In genomic region chr12:106452309-106452708, GRCh38 we compare ENCODE assay signal across 24 cellular contexts.
DNase-seq lines count a peak whose midpoint lies in the region; ATAC-seq and TF ChIP-seq lines count a peak whose summit lies in the region.
"Had no signal": no experiment of that assay in that cellular context is flagged by ENCODE, and none has a peak within 500 bp of the region (broad histone marks: within the 10 kb centered on the region; RNA-seq: fewer than 3 reads in every experiment).

No MANE protein-coding gene starts in this region.

- no peak overlapping the region for H3K27ac Mint-ChIP-seq in GM23338
- H3K27ac Mint-ChIP-seq in activated CD4-positive, alpha-beta memory T cell treated with anti-CD3 and anti-CD28 coated beads, Interleukin-2, amount 10 ng/mL, durations not matched to agents 7 days and 5 days, result no peak overlapping the region
- H3K27ac Mint-ChIP-seq: HFFc6, T-helper 17 cell had no signal

- H3K4me3 Mint-ChIP-seq in GM23338, result no peak overlapping the region
- H3K4me3 Mint-ChIP-seq in activated CD4-positive, alpha-beta memory T cell treated with anti-CD3 and anti-CD28 coated beads, Interleukin-2, amount 10 ng/mL, durations not matched to agents 7 days and 5 days, result no peak overlapping the region
- H3K4me3 Mint-ChIP-seq: HFFc6, T-helper 17 cell had no signal

- no peaks in the 10 kb centered on the region for H3K36me3 Mint-ChIP-seq in GM23338 (ENCODE audit: low read depth)
- H3K36me3 Mint-ChIP-seq in activated CD4-positive, alpha-beta memory T cell treated with anti-CD3 and anti-CD28 coated beads, Interleukin-2, amount 10 ng/mL, durations not matched to agents 7 days and 5 days (ENCODE audit: low read depth), result peaks cover 7% of the 10 kb centered on the region

- no peak overlapping the region for H2AFZ ChIP-seq in GM23338

- no peaks in the 10 kb centered on the region for H3K27me3 Mint-ChIP-seq in GM23338 (ENCODE audit: insufficient read depth, low read depth, poor library complexity)
- H3K27me3 Mint-ChIP-seq in activated CD4-positive, alpha-beta memory T cell treated with anti-CD3 and anti-CD28 coated beads, Interleukin-2, amount 10 ng/mL, durations not matched to agents 7 days and 5 days, result no peaks in the 10 kb centered on the region
- H3K27me3 Mint-ChIP-seq: T-helper 17 cell had no signal

- no peaks in the 10 kb centered on the region for H3K79me2 ChIP-seq in GM23338 (replicated peaks; ENCODE audit: insufficient read depth)

- H3K4me1 Mint-ChIP-seq in GM23338, result peaks cover 15% of the 10 kb centered on the region
- H3K4me1 Mint-ChIP-seq in activated CD4-positive, alpha-beta memory T cell treated with anti-CD3 and anti-CD28 coated beads, Interleukin-2, amount 10 ng/mL, durations not matched to agents 7 days and 5 days, result no peaks in the 10 kb centered on the region

- peak; percentile 4 for DNase-seq in NCI-H2107 treated with DMSO at 0.1 percent for 48 hours (lab: John Stamatoyannopoulos, UW; ENCODE audit: unreplicated experiment)
- no peak for DNase-seq in NCI-H2107 (lab: John Stamatoyannopoulos, UW)
- no peak for DNase-seq in GM23338 (ENCODE audit: low spot score)
- DNase-seq in NCI-H146 treated with DMSO at 0.1 percent for 48 hours (lab: John Stamatoyannopoulos, UW; ENCODE audit: unreplicated experiment), result peak; percentile 58
- DNase-seq in iPS-NIHi11 (ENCODE audit: low spot score), result peak; percentile 35
- DNase-seq in activated CD4-positive, alpha-beta memory T cell treated with anti-CD3 and anti-CD28 coated beads, Interleukin-2, amount 10 ng/mL, durations not matched to agents 7 days and 5 days, result no peak
- DNase-seq in activated T-cell treated with anti-CD3 and anti-CD28 coated beads, Interleukin-2, amount 50 U/mL, for 1 hour, result no peak
- DNase-seq: 8988T; Calu3; DMS79 treated with DMSO at 0.1 percent for 48 hours; GF-D8; HFFc6; IMR-90; NCI-H1048; NCI-H1417 treated with DMSO at 0.1 percent for 48 hours; NCI-H187 treated with DMSO at 0.1 percent for 48 hours; NCI-H446 treated with DMSO at 0.1 percent for 48 hours; NCI-H526; NK-92 treated with Interleukin-12 subunit alpha and Interleukin-12 subunit beta, amount 100 ng/mL, for 24 hours; PC-3; SJCRH30; T-helper 17 cell had no signal

- peak; percentile 38; the same call in 2 of the 3 replicates for ATAC-seq in GM23338
- ATAC-seq: SK-N-SH treated with all-trans-retinoic acid at 6 μM for 48 hours, T-helper 17 cell had no signal

- no peak overlapping the region; the same call in 1 of the 2 replicates for H3K4me2 ChIP-seq in GM23338
- H3K4me2 ChIP-seq: KMS-11 had no signal

- peaks cover 17% of the 10 kb centered on the region for H3K4me1 ChIP-seq in GM23338 (ENCODE audit: insufficient read depth)
- H3K4me1 ChIP-seq: SJCRH30 had no signal

- no peaks in the 10 kb centered on the region for H3K9me3 Mint-ChIP-seq in GM23338
- no peaks in the 10 kb centered on the region for H3K9me3 Mint-ChIP-seq in activated CD4-positive, alpha-beta memory T cell treated with anti-CD3 and anti-CD28 coated beads, Interleukin-2, amount 10 ng/mL, durations not matched to agents 7 days and 5 days
- H3K9me3 Mint-ChIP-seq: HFFc6 had no signal

- H3K27ac ChIP-seq in GM23338 (ENCODE audit: low read depth), result no peak overlapping the region
- H3K27ac ChIP-seq: KMS-11, SJCRH30 had no signal

- H3K36me3 ChIP-seq in GM23338 (ENCODE audit: insufficient read depth), result no peaks in the 10 kb centered on the region

- no peaks in the 10 kb centered on the region for H3K27me3 ChIP-seq in GM23338 (ENCODE audit: insufficient read depth)
- H3K27me3 ChIP-seq: SJCRH30 had no signal

- POLR2A ChIA-PET in activated CD4-positive, alpha-beta memory T cell treated with anti-CD3 and anti-CD28 coated beads, Interleukin-2, amount 10 ng/mL, durations not matched to agents 7 days and 5 days (lab: Charles Lee), result no interaction called here

- no peak for TF ChIP-seq CTCF in GM23338 (conservative IDR thresholded peaks at IDR 0.05; ENCODE audit: low read depth in 2 of 2)

- CTCF ChIA-PET in activated CD4-positive, alpha-beta memory T cell treated with anti-CD3 and anti-CD28 coated beads, Interleukin-2, amount 10 ng/mL, durations not matched to agents 7 days and 5 days (lab: Charles Lee), result no interaction called here

- no peaks in the 10 kb centered on the region for H3F3A ChIP-seq in GM23338 (replicated peaks; ENCODE audit: low read depth)

- H4K20me1 ChIP-seq in GM23338 (replicated peaks; ENCODE audit: insufficient read depth), result no peaks in the 10 kb centered on the region

- no peak overlapping the region for H3K4me3 ChIP-seq in GM23338
- H3K4me3 ChIP-seq: SJCRH30 had no signal

- no peaks in the 10 kb centered on the region for H3K9me2 ChIP-seq in GM23338 (ENCODE audit: insufficient read depth)

TF ChIP-seq in GM23338, 12 proteins besides CTCF, POLR2A, EP300 and RAD21 (continues in another document):
- TF ChIP-seq POLR2AphosphoS5 (IDR thresholded peaks at IDR 0.05; ENCODE audit: low read depth) (no peak), EZH2phosphoT487 (IDR thresholded peaks at IDR 0.05; ENCODE audit: unreplicated experiment) (no peak), NANOG (IDR thresholded peaks at IDR 0.05; ENCODE audit: borderline replicate concordance) (no peak), ZNF114 (CRISPR knock-in tag; IDR thresholded peaks at IDR 0.05) (no peak), EZH2 (IDR thresholded peaks at IDR 0.05; ENCODE audit: low read depth, unreplicated experiment) (no peak), REST (IDR thresholded peaks at IDR 0.05; ENCODE audit: unreplicated experiment) (no peak), ZNF331 (CRISPR knock-in tag; IDR thresholded peaks at IDR 0.05; ENCODE audit: low read depth) (no peak), STAT1 (IDR thresholded peaks at IDR 0.05; ENCODE audit: unreplicated experiment) (no peak), JUNB (IDR thresholded peaks at IDR 0.05; ENCODE audit: unreplicated experiment) (no peak)
- TF ChIP-seq, protein P1, sequence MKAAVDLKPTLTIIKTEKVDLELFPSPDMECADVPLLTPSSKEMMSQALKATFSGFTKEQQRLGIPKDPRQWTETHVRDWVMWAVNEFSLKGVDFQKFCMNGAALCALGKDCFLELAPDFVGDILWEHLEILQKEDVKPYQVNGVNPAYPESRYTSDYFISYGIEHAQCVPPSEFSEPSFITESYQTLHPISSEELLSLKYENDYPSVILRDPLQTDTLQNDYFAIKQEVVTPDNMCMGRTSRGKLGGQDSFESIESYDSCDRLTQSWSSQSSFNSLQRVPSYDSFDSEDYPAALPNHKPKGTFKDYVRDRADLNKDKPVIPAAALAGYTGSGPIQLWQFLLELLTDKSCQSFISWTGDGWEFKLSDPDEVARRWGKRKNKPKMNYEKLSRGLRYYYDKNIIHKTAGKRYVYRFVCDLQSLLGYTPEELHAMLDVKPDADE (IDR thresholded peaks at IDR 0.05), result no peak

Comparison
In these comparisons a context has a peak if more than half of its experiments do, and no peak if none do; other contexts are left out.
1. DNase-seq: peak in NCI-H2107 treated with DMSO at 0.1 percent for 48 hours (single experiment), NCI-H146 treated with DMSO at 0.1 percent for 48 hours (single experiment) and iPS-NIHi11 (single experiment); none in NCI-H2107 (single experiment), GM23338 (single experiment), activated CD4-positive, alpha-beta memory T cell treated with anti-CD3 and anti-CD28 coated beads, Interleukin-2, amount 10 ng/mL, durations not matched to agents 7 days and 5 days (single experiment) and activated T-cell treated with anti-CD3 and anti-CD28 coated beads, Interleukin-2, amount 50 U/mL, for 1 hour (single experiment).